In the genomic region with DNA sequence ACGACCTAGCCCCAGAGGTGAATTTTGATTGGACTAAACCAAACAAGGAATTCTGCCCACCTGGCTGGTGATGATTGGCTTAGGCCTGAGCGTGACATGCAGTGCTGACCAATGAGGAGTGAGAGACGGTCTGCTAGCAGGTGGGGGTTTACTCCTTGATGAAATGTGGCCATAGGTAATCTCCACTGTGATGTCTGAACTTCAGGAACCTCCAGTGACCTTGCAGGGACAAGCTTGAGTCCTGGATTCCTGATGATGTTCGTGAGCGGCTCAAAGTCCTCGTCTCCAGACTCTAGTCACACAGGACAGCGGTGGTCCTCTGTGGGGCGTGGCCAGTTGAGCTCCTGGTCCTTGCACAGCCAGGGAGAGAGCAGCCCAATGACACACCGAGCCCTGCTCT, we compare ENCODE assay signal across 20 cellular contexts. TPM values are rescaled to one million over a fixed set of nuclear protein-coding genes. Genes with fewer than 3 reads are reported as not detected.
A peak's percentile ranks its signal among the peaks of the same experiment; 100 is the strongest.
DNase-seq lines count a peak whose midpoint lies in the region; ATAC-seq and TF ChIP-seq lines count a peak whose summit lies in the region.
"Had no signal": no experiment of that assay in that cellular context is flagged by ENCODE, and none has a peak within 500 bp of the region (broad histone marks: within the 10 kb centered on the region; RNA-seq: fewer than 3 reads in every experiment).

No MANE protein-coding gene starts in this region.

- H3K27me3 Mint-ChIP-seq in naive thymus-derived CD4-positive, alpha-beta T cell: peaks cover 25 to 82% (median 60%) of the 10 kb centered on the region in 5 donors

- H3K9ac ChIP-seq in colonic mucosa (ENCODE audit: low read depth in 2 of 2, low read length in 2 of 2): no peak overlapping the region

- POLR2A ChIA-PET in naive thymus-derived CD4-positive, alpha-beta T cell (lab: Charles Lee): no interaction called here

- H3K27ac ChIP-seq in right atrium auricular region: no peak overlapping the region
- H3K27ac ChIP-seq in colonic mucosa: no peak overlapping the region
- no peak overlapping the region for H3K27ac ChIP-seq in naive thymus-derived CD4-positive, alpha-beta T cell (ENCODE audit: low read depth, low read length)

- peaks cover 0 to 10% of the 10 kb centered on the region in 2 donors for H3K4me1 ChIP-seq in right atrium auricular region
- H3K4me1 ChIP-seq in colonic mucosa: no peaks in the 10 kb centered on the region
- H3K4me1 ChIP-seq in naive thymus-derived CD4-positive, alpha-beta T cell (ENCODE audit: control insufficient read depth in 2 of 2, insufficient read depth in 2 of 2, low read length in 2 of 2): no peaks in the 10 kb centered on the region
- H3K4me1 ChIP-seq: BE2C had no signal

- CTCF ChIA-PET in naive thymus-derived CD4-positive, alpha-beta T cell (lab: Charles Lee): no interaction called here

- H3K9me3 Mint-ChIP-seq in naive thymus-derived CD4-positive, alpha-beta T cell: peaks cover 0 to 3% (median 0%) of the 10 kb centered on the region in 11 donors

- DNase-seq in right atrium auricular region (ENCODE audit: low spot score) (peak; percentile 56), Right ventricle myocardium inferior (ENCODE audit: missing footprints) (no peak), colonic mucosa (peak; percentile 11), mesenteric fat pad (ENCODE audit: low spot score) (peak; percentile 64)
- no peak for DNase-seq in activated CD4-positive, alpha-beta T cell treated with anti-CD3 and anti-CD28 coated beads for 1 hour
- DNase-seq in naive thymus-derived CD4-positive, alpha-beta T cell: no peak
- DNase-seq: BE2C; DMS53; GDM1; KBM-7; MM.1S; NCI-H1092; NCI-H1436; NCI-H2029; NCI-H2227 treated with DMSO at 0.1 percent for 48 hours; NCI-H510A; NK-92 treated with Interleukin-12 subunit alpha and Interleukin-12 subunit beta, amount 100 ng/mL, for 24 hours had no signal

- no peak overlapping the region for H3K4me3 Mint-ChIP-seq in naive thymus-derived CD4-positive, alpha-beta T cell

- ATAC-seq in Right ventricle myocardium inferior (no peak), GM18520 (IDR thresholded peaks at IDR 0.05; ENCODE audit: unreplicated experiment) (no peak)
- no peak for ATAC-seq in naive thymus-derived CD4-positive, alpha-beta T cell
- ATAC-seq: SK-N-SH treated with all-trans-retinoic acid at 6 μM for 48 hours had no signal

- peaks cover 0 to 5% (median 0%) of the 10 kb centered on the region in 5 donors for H3K36me3 Mint-ChIP-seq in naive thymus-derived CD4-positive, alpha-beta T cell

- peaks cover 0 to 3% of the 10 kb centered on the region in 2 donors for H3K27me3 ChIP-seq in right atrium auricular region
- H3K27me3 ChIP-seq in colonic mucosa: peaks cover 7% of the 10 kb centered on the region
- H3K27me3 ChIP-seq in naive thymus-derived CD4-positive, alpha-beta T cell (ENCODE audit: control insufficient read depth in 2 of 2, insufficient read depth in 2 of 2, low read length in 2 of 2): peaks cover 0 to 1% of the 10 kb centered on the region in 2 donors

- intact Hi-C loops in Right ventricle myocardium inferior (cut with DNase I) (loop anchor here (5.0 kb wide), 1 partner anchor 319 kb away; a partner anchor contains a TSS), colonic mucosa (cut with DNase I) (loop anchor here (5.0 kb wide), 1 partner anchor 104 kb away; no protein-coding TSS in a partner anchor)
- intact Hi-C loops in naive thymus-derived CD4-positive, alpha-beta T cell (cut with micrococcal nuclease): no loop called here

- no peak overlapping the region for H3K27ac Mint-ChIP-seq in naive thymus-derived CD4-positive, alpha-beta T cell

- H3K9me3 ChIP-seq in right atrium auricular region: no peaks in the 10 kb centered on the region
- H3K9me3 ChIP-seq in colonic mucosa: no peaks in the 10 kb centered on the region
- H3K9me3 ChIP-seq in naive thymus-derived CD4-positive, alpha-beta T cell (ENCODE audit: control insufficient read depth in 2 of 3, low read length in 3 of 3): no peaks in the 10 kb centered on the region
- H3K9me3 ChIP-seq: BE2C had no signal

- H3K4me3 ChIP-seq in right atrium auricular region (no peak overlapping the region), colonic mucosa (no peak overlapping the region)
- no peak overlapping the region for H3K4me3 ChIP-seq in naive thymus-derived CD4-positive, alpha-beta T cell (ENCODE audit: low read length)

- H3K36me3 ChIP-seq in right atrium auricular region (no peaks in the 10 kb centered on the region), colonic mucosa (no peaks in the 10 kb centered on the region)
- no peaks in the 10 kb centered on the region for H3K36me3 ChIP-seq in naive thymus-derived CD4-positive, alpha-beta T cell (ENCODE audit: control insufficient read depth in 2 of 3, insufficient read depth in 3 of 3, low read length in 3 of 3)
- H3K36me3 ChIP-seq: BE2C had no signal

- peaks cover 0 to 5% (median 0%) of the 10 kb centered on the region in 7 donors for H3K4me1 Mint-ChIP-seq in naive thymus-derived CD4-positive, alpha-beta T cell

- no peak for TF ChIP-seq CTCF in right atrium auricular region (IDR thresholded peaks at IDR 0.05)
- no peak for TF ChIP-seq CTCF in colonic mucosa (IDR thresholded peaks at IDR 0.05)

RNA-seq across cellular contexts. Expression of a gene that starts 8.4 kb away (rescaled TPM):
- not detected for total RNA-seq in right atrium auricular region
- total RNA-seq in Right ventricle myocardium inferior: 0.14 TPM
- total RNA-seq in colonic mucosa: not detected
- total RNA-seq in mesenteric fat pad: not detected
- total RNA-seq in naive thymus-derived CD4-positive, alpha-beta T cell: not detected
- polyA plus RNA-seq in naive thymus-derived CD4-positive, alpha-beta T cell: not detected
- total RNA-seq: A673 had no signal

RNA-seq across cellular contexts. Expression of a gene that starts 15.6 kb away (rescaled TPM):
- 10 to 100 TPM; 25.6 to 26.4 TPM for total RNA-seq in right atrium auricular region
- total RNA-seq in Right ventricle myocardium inferior: 135 TPM
- total RNA-seq in colonic mucosa: 10 to 100 TPM; 29.0 to 32.0 TPM
- total RNA-seq in mesenteric fat pad: 14.3 TPM
- 10 to 100 TPM; 33.1 to 51.7 (median 38.4) TPM for total RNA-seq in naive thymus-derived CD4-positive, alpha-beta T cell
- 10 to 100 TPM; 39.7 to 44.7 TPM for polyA plus RNA-seq in naive thymus-derived CD4-positive, alpha-beta T cell

Comparison
In these comparisons a context has a peak if more than half of its experiments do, and no peak if none do; other contexts are left out.
1. DNase-seq: peak in right atrium auricular region (single experiment), colonic mucosa (single experiment) and mesenteric fat pad (single experiment); none in Right ventricle myocardium inferior (single experiment), activated CD4-positive, alpha-beta T cell treated with anti-CD3 and anti-CD28 coated beads for 1 hour (single experiment) and naive thymus-derived CD4-positive, alpha-beta T cell (0 of 9).
2. intact Hi-C loops: an anchor here in Right ventricle myocardium inferior (5.0 kb wide) and colonic mucosa (5.0 kb wide); none called in naive thymus-derived CD4-positive, alpha-beta T cell.